In genomic region chr2:131738996-131739434, GRCh38 we compare ENCODE assay signal across 1 cellular context.
TF ChIP-seq lines count a peak whose summit lies in the region.

No MANE protein-coding gene starts in this region.

TF ChIP-seq in HepG2, 621 proteins besides CTCF, POLR2A, EP300 and RAD21 (continued from another document):
- TF ChIP-seq HMG20B (CRISPR knock-in tag; conservative IDR thresholded peaks at IDR 0.05), result peak; percentile 81
- TF ChIP-seq ZBTB37 (CRISPR knock-in tag; IDR thresholded peaks at IDR 0.05), result peak; percentile 69; the same call in 1 of the 2 replicates
- peak; percentile 84 for TF ChIP-seq ZNF609 (CRISPR knock-in tag; IDR thresholded peaks at IDR 0.05; ENCODE audit: borderline replicate concordance)
- 0 out of 4 replicates have a peak, but pooled peaks of 1 of the 2 experiments have one; percentile 28 for TF ChIP-seq REST (IDR thresholded peaks at IDR 0.05; ENCODE audit: borderline replicate concordance in 1 of 2, low read depth in 1 of 2, low read length in 2 of 2)
- peak; percentile 78; the same call in 1 of the 2 replicates for TF ChIP-seq HMG20A (CRISPR knock-in tag; IDR thresholded peaks at IDR 0.05; ENCODE audit: borderline replicate concordance)
- TF ChIP-seq SOX13 (IDR thresholded peaks at IDR 0.05), result peak; percentile 65; the same call in 1 of the 2 replicates
- TF ChIP-seq SOX13 (CRISPR knock-in tag; conservative IDR thresholded peaks at IDR 0.05 in 1 of 2, IDR thresholded peaks at IDR 0.05 in 1 of 2), result peak in 1 of 2 experiments; percentile 91; a peak in 2 of 4 replicates
- TF ChIP-seq ZNF335 (CRISPR knock-in tag; IDR thresholded peaks at IDR 0.05), result 0 out of 2 replicates have a peak, but pooled peaks have one; percentile 25
